ENCODE assay signal across 17 cellular contexts in the genomic region with DNA sequence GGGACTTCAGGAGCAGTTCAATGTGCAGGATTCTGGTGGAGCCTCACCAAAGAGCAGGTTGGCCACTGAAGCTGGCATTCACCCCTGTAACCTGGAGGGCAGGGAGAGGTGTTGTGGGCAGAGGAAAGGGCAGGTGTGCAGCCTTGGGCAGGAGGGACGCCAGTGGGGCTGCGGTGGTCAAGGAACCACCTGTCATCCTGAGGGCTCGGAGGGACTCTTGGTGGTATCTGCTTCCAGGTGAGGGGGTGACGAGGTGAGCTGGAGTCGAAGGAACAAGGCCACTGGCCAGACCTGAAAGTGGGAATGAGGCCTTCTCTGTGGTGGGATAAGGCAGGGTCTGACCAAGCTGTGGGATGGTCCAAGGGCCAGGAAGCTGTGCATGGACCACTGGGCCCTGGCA.
"Had no signal": no experiment of that assay in that cellular context is flagged by ENCODE, and none has a peak within 500 bp of the region (broad histone marks: within the 10 kb centered on the region; RNA-seq: fewer than 3 reads in every experiment).

No MANE protein-coding gene starts in this region.

- DNase-seq: activated CD4-positive, alpha-beta T cell treated with anti-CD3 and anti-CD28 coated beads for 1 hour; activated CD4-positive, alpha-beta T cell treated with anti-CD3 and anti-CD28 coated beads, Interleukin-2, amount 50 U/mL, for 1 hour; activated T-cell treated with anti-CD3 and anti-CD28 coated beads for 4 hours; amniotic stem cell; colonic mucosa; heart left ventricle; islet precursor cell; left cardiac atrium; posterior cingulate gyrus; stimulated activated CD4-positive, alpha-beta T cell treated with anti-CD3 and anti-CD28 coated beads, Interleukin-2, amount 100 ng/mL, for 24 hours; transverse colon had no signal

- H3K27ac Mint-ChIP-seq: activated naive CD8-positive, alpha-beta T cell; memory B cell; stimulated activated memory B cell treated with anti-CD40 and anti-IgM and Interleukin-4, amounts not matched to agents 10 μg/mL and 1 μg/mL and 100 μg/mL, for 72 hours had no signal

- H3K9me3 Mint-ChIP-seq: neural crest cell had no signal

- H3K27ac ChIP-seq: breast epithelium, colonic mucosa, heart left ventricle, transverse colon, VCaP had no signal

- H3K27me3 Mint-ChIP-seq: activated naive CD8-positive, alpha-beta T cell; memory B cell; stimulated activated memory B cell treated with anti-CD40 and anti-IgM and Interleukin-4, amounts not matched to agents 10 μg/mL and 1 μg/mL and 100 μg/mL, for 72 hours had no signal

- H3K36me3 ChIP-seq: colonic mucosa had no signal

- H3K9me3 ChIP-seq: colonic mucosa had no signal

- H3K4me3 Mint-ChIP-seq: activated naive CD8-positive, alpha-beta T cell; memory B cell; neural crest cell; stimulated activated memory B cell treated with anti-CD40 and anti-IgM and Interleukin-4, amounts not matched to agents 10 μg/mL and 1 μg/mL and 100 μg/mL, for 72 hours had no signal

- H3K4me1 Mint-ChIP-seq: neural crest cell had no signal
